39 cellular contexts compared by ENCODE assay signal in genomic region chr5:64826541-64826940, GRCh38.
"Had no signal": no experiment of that assay in that cellular context is flagged by ENCODE, and none has a peak within 500 bp of the region (broad histone marks: within the 10 kb centered on the region; RNA-seq: fewer than 3 reads in every experiment).

No MANE protein-coding gene starts in this region.

- DNase-seq: activated B cell treated with CpG ODN at 0.5 μM for 24 hours; activated CD4-positive, alpha-beta memory T cell treated with anti-CD3 and anti-CD28 coated beads for 36 hours; activated CD4-positive, alpha-beta T cell treated with anti-CD3 and anti-CD28 coated beads for 4 hours; activated CD4-positive, alpha-beta T cell treated with anti-CD3 and anti-CD28 coated beads, Interleukin-2, amount 50 U/mL, for 1 hour; activated CD4-positive, CD25-positive, alpha-beta regulatory T cell treated with anti-CD3 and anti-CD28 coated beads, Interleukin-2, amount 50 U/mL, for 72 hours; activated CD8-positive, alpha-beta memory T cell treated with anti-CD3 and anti-CD28 coated beads, Interleukin-2, amount 50 U/mL, for 4 hours; activated gamma-delta T cell treated with Interleukin-2 at 50 U/mL for 16 hours; activated naive CD4-positive, alpha-beta T cell treated with anti-CD3 and anti-CD28 coated beads for 36 hours; activated T-cell treated with anti-CD3 and anti-CD28 coated beads for 4 hours; activated T-cell treated with anti-CD3 and anti-CD28 coated beads, Interleukin-2, amount 50 U/mL, for 4 hours; adrenal gland; body of pancreas; Kasumi-1; MG63; NCI-H1048; NCI-H1105 treated with DMSO at 0.1 percent for 48 hours; NCI-H1436; NCI-H1694; NCI-H2029 treated with DMSO at 0.1 percent for 48 hours; NCI-H2107; NCI-H2171; NCI-H510A; NCI-H526; NCI-H748 treated with DMSO at 0.1 percent for 48 hours; NK-92 treated with Interleukin-12 subunit alpha and Interleukin-12 subunit beta, amount 100 ng/mL, for 24 hours; PC-3; Peyer's patch; SIG-M5; T-cell; T-helper 2 cell; T-helper 9 cell had no signal

- H3K4me3 Mint-ChIP-seq: activated B cell treated with CpG ODN at 0.5 μM for 24 hours; activated CD4-positive, alpha-beta memory T cell treated with anti-CD3 and anti-CD28 coated beads for 36 hours; activated naive CD4-positive, alpha-beta T cell treated with anti-CD3 and anti-CD28 coated beads for 36 hours; activated T-cell treated with anti-CD3 and anti-CD28 coated beads, Interleukin-2, amount 50 U/mL, for 4 hours; activated T-helper 1 cell treated with anti-CD3 and anti-CD28 coated beads, Interleukin-12 subunit alpha, Interleukin-12 subunit beta, Interleukin-2, Interleukin-4 antibody, amounts not matched to agents 30 ng/mL and 10 ng/mL and 1 ng/mL, durations not matched to agents 14 hours and 24 hours and 36 hours; T-cell had no signal

- H3K4me1 ChIP-seq: adrenal gland, body of pancreas, breast epithelium, Peyer's patch had no signal

- H3K27me3 ChIP-seq: adrenal gland, body of pancreas, breast epithelium, MG63, Peyer's patch had no signal

- H3K9me3 Mint-ChIP-seq: activated B cell treated with CpG ODN at 0.5 μM for 24 hours; activated naive CD4-positive, alpha-beta T cell treated with anti-CD3 and anti-CD28 coated beads, Interleukin-2, amount 50 U/mL, for 72 hours; activated T-cell treated with anti-CD3 and anti-CD28 coated beads, Interleukin-2, amount 50 U/mL, for 4 hours; activated T-helper 1 cell treated with anti-CD3 and anti-CD28 coated beads, Interleukin-12 subunit alpha, Interleukin-12 subunit beta, Interleukin-2, Interleukin-4 antibody, amounts not matched to agents 30 ng/mL and 10 ng/mL and 1 ng/mL, durations not matched to agents 14 hours and 24 hours and 36 hours; T-cell had no signal

- H3K9me3 ChIP-seq: adrenal gland, body of pancreas, breast epithelium, MG63, Peyer's patch had no signal

- H3K4me3 ChIP-seq: adrenal gland, body of pancreas, breast epithelium, MG63, Peyer's patch had no signal

- H3K27ac ChIP-seq: adrenal gland, body of pancreas, breast epithelium, Peyer's patch, RWPE1, VCaP had no signal

- FAIRE-seq: astrocyte had no signal

- H3K36me3 ChIP-seq: adrenal gland, breast epithelium, MG63, Peyer's patch had no signal

- ATAC-seq: activated naive CD4-positive, alpha-beta T cell treated with anti-CD3 and anti-CD28 coated beads, Interleukin-2, amount 50 U/mL, for 72 hours; activated T-cell treated with anti-CD3 and anti-CD28 coated beads, Interleukin-2, amount 50 U/mL, for 4 hours; body of pancreas; PC-3; Right ventricle myocardium inferior; SK-N-SH treated with all-trans-retinoic acid at 6 μM for 48 hours; T-cell had no signal

- H3K27ac Mint-ChIP-seq: activated B cell treated with CpG ODN at 0.5 μM for 24 hours; activated CD4-positive, alpha-beta memory T cell treated with anti-CD3 and anti-CD28 coated beads for 36 hours; activated naive CD4-positive, alpha-beta T cell treated with anti-CD3 and anti-CD28 coated beads for 36 hours; activated naive CD4-positive, alpha-beta T cell treated with anti-CD3 and anti-CD28 coated beads, Interleukin-2, amount 50 U/mL, for 72 hours; activated T-helper 1 cell treated with anti-CD3 and anti-CD28 coated beads, Interleukin-12 subunit alpha, Interleukin-12 subunit beta, Interleukin-2, Interleukin-4 antibody, amounts not matched to agents 30 ng/mL and 10 ng/mL and 1 ng/mL, durations not matched to agents 14 hours and 24 hours and 36 hours; T-cell had no signal

- H3K27me3 Mint-ChIP-seq: activated B cell treated with CpG ODN at 0.5 μM for 24 hours; activated CD4-positive, alpha-beta memory T cell treated with anti-CD3 and anti-CD28 coated beads for 36 hours; T-cell had no signal
